Comparison of ENCODE assay signal across 30 cellular contexts in genomic region chr6:51001399-51001798, GRCh38.
"Had no signal": no experiment of that assay in that cellular context is flagged by ENCODE, and none has a peak within 500 bp of the region (broad histone marks: within the 10 kb centered on the region; RNA-seq: fewer than 3 reads in every experiment).

No MANE protein-coding gene starts in this region.

- H3K4me1 ChIP-seq: ascending aorta, breast epithelium, colonic mucosa had no signal

- H3K27me3 ChIP-seq: ascending aorta, breast epithelium, cardiac muscle cell, colonic mucosa had no signal

- H3K4me1 Mint-ChIP-seq: activated B cell treated with CpG ODN at 0.5 μM for 24 hours; activated naive CD4-positive, alpha-beta T cell treated with anti-CD3 and anti-CD28 coated beads, Interleukin-2, amount 10 ng/mL, durations not matched to agents 7 days and 5 days; activated naive CD8-positive, alpha-beta T cell treated with anti-CD3 and anti-CD28 coated beads, Interleukin-2, amount 10 ng/mL, durations not matched to agents 7 days and 5 days; brain; T-helper 17 cell had no signal

- H3K27ac Mint-ChIP-seq: activated B cell treated with CpG ODN at 0.5 μM for 24 hours; activated CD8-positive, alpha-beta T cell treated with anti-CD3 and anti-CD28 coated beads for 36 hours; activated naive CD4-positive, alpha-beta T cell treated with anti-CD3 and anti-CD28 coated beads, Interleukin-2, amount 10 ng/mL, durations not matched to agents 7 days and 5 days; activated naive CD4-positive, alpha-beta T cell treated with anti-CD3 and anti-CD28 coated beads, Interleukin-2, amount 50 U/mL, for 72 hours; activated naive CD8-positive, alpha-beta T cell treated with anti-CD3 and anti-CD28 coated beads, Interleukin-2, amount 10 ng/mL, durations not matched to agents 7 days and 5 days; activated T-helper 1 cell treated with anti-CD3 and anti-CD28 coated beads, Interleukin-12 subunit alpha, Interleukin-12 subunit beta, Interleukin-2, Interleukin-4 antibody, amounts not matched to agents 30 ng/mL and 10 ng/mL and 1 ng/mL, durations not matched to agents 14 hours and 24 hours and 36 hours; activated T-helper 2 cell treated with anti-CD3 and anti-CD28 coated beads, Interferon-gamma antibody, Interleukin-2, Interleukin-4, amounts not matched to agents 10 μg/mL and 5 μg/mL and 100 μg/mL, durations not matched to agents 14 hours and 24 hours and 36 hours; brain; T-helper 17 cell; T-helper 2 cell treated with Interferon-gamma antibody and Interleukin-4, amounts not matched to agents 5 μg/mL and 100 μg/mL, for 36 hours had no signal

- H3K36me3 Mint-ChIP-seq: activated naive CD4-positive, alpha-beta T cell treated with anti-CD3 and anti-CD28 coated beads, Interleukin-2, amount 10 ng/mL, durations not matched to agents 7 days and 5 days; activated naive CD4-positive, alpha-beta T cell treated with anti-CD3 and anti-CD28 coated beads, Interleukin-2, amount 50 U/mL, for 72 hours; activated naive CD8-positive, alpha-beta T cell treated with anti-CD3 and anti-CD28 coated beads, Interleukin-2, amount 10 ng/mL, durations not matched to agents 7 days and 5 days; brain had no signal

- H3K4me3 Mint-ChIP-seq: activated B cell treated with CpG ODN at 0.5 μM for 24 hours; activated CD8-positive, alpha-beta T cell treated with anti-CD3 and anti-CD28 coated beads for 36 hours; activated naive CD4-positive, alpha-beta T cell treated with anti-CD3 and anti-CD28 coated beads, Interleukin-2, amount 10 ng/mL, durations not matched to agents 7 days and 5 days; activated naive CD8-positive, alpha-beta T cell treated with anti-CD3 and anti-CD28 coated beads, Interleukin-2, amount 10 ng/mL, durations not matched to agents 7 days and 5 days; activated T-cell treated with anti-CD3 and anti-CD28 coated beads, Interleukin-2, amount 50 U/mL, for 4 hours; activated T-helper 1 cell treated with anti-CD3 and anti-CD28 coated beads, Interleukin-12 subunit alpha, Interleukin-12 subunit beta, Interleukin-2, Interleukin-4 antibody, amounts not matched to agents 30 ng/mL and 10 ng/mL and 1 ng/mL, durations not matched to agents 14 hours and 24 hours and 36 hours; brain; T-helper 17 cell; T-helper 2 cell treated with Interferon-gamma antibody and Interleukin-4, amounts not matched to agents 5 μg/mL and 100 μg/mL, for 36 hours had no signal

- ATAC-seq: activated CD4-positive, CD25-positive, alpha-beta regulatory T cell treated with anti-CD3 and anti-CD28 coated beads, Interleukin-2, amount 50 U/mL, for 24 hours; activated CD8-positive, alpha-beta T cell treated with anti-CD3 and anti-CD28 coated beads for 36 hours; activated naive CD4-positive, alpha-beta T cell treated with anti-CD3 and anti-CD28 coated beads, Interleukin-2, amount 50 U/mL, for 72 hours; activated T-cell treated with anti-CD3 and anti-CD28 coated beads, Interleukin-2, amount 50 U/mL, for 4 hours; esophagus mucosa; T-helper 17 cell had no signal

- DNase-seq: activated B cell treated with CpG ODN at 0.5 μM for 24 hours; activated CD4-positive, alpha-beta T cell treated with anti-CD3 and anti-CD28 coated beads for 48 hours; activated CD4-positive, alpha-beta T cell treated with anti-CD3 and anti-CD28 coated beads, Interleukin-2, amount 50 U/mL, for 1 hour; activated CD4-positive, alpha-beta T cell treated with anti-CD3 and anti-CD28 coated beads, Interleukin-2, amount 50 U/mL, for 48 hours; activated CD8-positive, alpha-beta memory T cell treated with anti-CD3 and anti-CD28 coated beads for 24 hours; activated CD8-positive, alpha-beta T cell treated with anti-CD3 and anti-CD28 coated beads for 36 hours; activated effector memory CD4-positive, alpha-beta T cell treated with anti-CD3 and anti-CD28 coated beads, Interleukin-2, amount 50 U/mL, for 16 hours; activated naive CD4-positive, alpha-beta T cell treated with anti-CD3 and anti-CD28 coated beads, Interleukin-2, amount 10 ng/mL, durations not matched to agents 7 days and 5 days; activated naive CD8-positive, alpha-beta T cell treated with anti-CD3 and anti-CD28 coated beads, Interleukin-2, amount 10 ng/mL, durations not matched to agents 7 days and 5 days; activated T-cell treated with anti-CD3 and anti-CD28 coated beads, Interleukin-2, amount 50 U/mL, for 4 hours; central memory CD4-positive, alpha-beta T cell; cerebellar nuclear complex; colonic mucosa; effector CD8-positive, alpha-beta T cell; foreskin fibroblast; T-helper 1 cell; T-helper 17 cell; T1000; WERI-Rb-1 had no signal

- H3K4me3 ChIP-seq: ascending aorta, breast epithelium, cardiac muscle cell, colonic mucosa had no signal

- H3K27ac ChIP-seq: ascending aorta, breast epithelium, cardiac muscle cell, colonic mucosa, epithelial cell of prostate, WERI-Rb-1 had no signal

- H3K27me3 Mint-ChIP-seq: activated CD8-positive, alpha-beta T cell treated with anti-CD3 and anti-CD28 coated beads for 36 hours; activated naive CD4-positive, alpha-beta T cell treated with anti-CD3 and anti-CD28 coated beads, Interleukin-2, amount 10 ng/mL, durations not matched to agents 7 days and 5 days; activated naive CD8-positive, alpha-beta T cell treated with anti-CD3 and anti-CD28 coated beads, Interleukin-2, amount 10 ng/mL, durations not matched to agents 7 days and 5 days; T-helper 17 cell had no signal

- H3K36me3 ChIP-seq: ascending aorta, breast epithelium, cardiac muscle cell, colonic mucosa, WERI-Rb-1 had no signal

- H3K9me3 Mint-ChIP-seq: activated B cell treated with CpG ODN at 0.5 μM for 24 hours; activated CD8-positive, alpha-beta T cell treated with anti-CD3 and anti-CD28 coated beads for 36 hours; activated naive CD4-positive, alpha-beta T cell treated with anti-CD3 and anti-CD28 coated beads, Interleukin-2, amount 10 ng/mL, durations not matched to agents 7 days and 5 days; activated naive CD8-positive, alpha-beta T cell treated with anti-CD3 and anti-CD28 coated beads, Interleukin-2, amount 10 ng/mL, durations not matched to agents 7 days and 5 days; activated T-helper 1 cell treated with anti-CD3 and anti-CD28 coated beads, Interleukin-12 subunit alpha, Interleukin-12 subunit beta, Interleukin-2, Interleukin-4 antibody, amounts not matched to agents 30 ng/mL and 10 ng/mL and 1 ng/mL, durations not matched to agents 14 hours and 24 hours and 36 hours; activated T-helper 2 cell treated with anti-CD3 and anti-CD28 coated beads, Interferon-gamma antibody, Interleukin-2, Interleukin-4, amounts not matched to agents 10 μg/mL and 5 μg/mL and 100 μg/mL, durations not matched to agents 14 hours and 24 hours and 36 hours; T-helper 2 cell treated with Interferon-gamma antibody and Interleukin-4, amounts not matched to agents 5 μg/mL and 100 μg/mL, for 36 hours had no signal

- H3K9me3 ChIP-seq: ascending aorta, breast epithelium, colonic mucosa had no signal
